In the genomic region with DNA sequence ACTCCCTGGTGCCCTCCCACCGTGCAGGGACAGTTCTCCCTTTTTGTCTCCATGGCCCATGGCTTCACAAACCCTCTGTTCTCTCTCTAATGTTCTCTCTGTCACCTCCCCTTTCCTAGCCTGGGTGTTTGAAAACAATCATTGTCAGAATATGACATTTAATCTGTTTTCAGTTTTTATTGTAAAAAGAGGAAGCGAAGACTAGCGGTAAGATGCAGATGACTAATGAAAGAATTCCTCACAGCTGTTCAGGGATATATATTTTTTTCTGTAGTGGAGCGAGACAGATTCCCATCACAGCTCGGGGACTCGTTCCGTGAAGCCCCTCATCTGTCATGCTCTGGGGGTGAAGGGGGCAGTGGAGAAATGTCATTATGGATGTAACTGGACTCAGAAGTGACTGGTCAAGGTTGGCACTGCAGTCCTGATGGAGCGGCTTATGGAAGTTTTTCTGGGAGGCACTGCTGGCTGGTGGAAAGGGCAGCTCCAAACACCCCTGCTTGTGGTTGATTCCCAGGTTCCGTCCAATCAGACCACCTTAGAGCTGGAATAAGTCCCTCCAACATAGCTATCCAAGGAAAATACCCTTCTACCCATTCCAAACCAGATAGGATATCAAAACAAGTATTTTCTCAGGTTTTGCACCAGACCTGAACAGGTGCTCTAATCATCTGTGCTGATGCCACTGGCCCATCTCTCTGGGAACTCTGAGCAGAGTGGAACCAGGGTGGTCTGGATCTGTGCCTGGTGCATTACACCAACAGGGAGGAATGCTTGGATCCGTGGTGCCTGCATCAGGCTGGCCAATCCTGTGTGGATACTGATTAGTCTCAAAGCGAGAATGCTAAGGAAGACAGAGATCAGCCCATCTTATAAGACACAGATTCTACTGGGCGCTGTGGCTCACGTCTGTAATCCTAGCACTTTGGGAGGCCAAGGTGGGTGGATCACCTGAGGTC, we compare ENCODE assay signal across 14 cellular contexts.
DNase-seq lines count a peak whose midpoint lies in the region; ATAC-seq, FAIRE-seq and TF ChIP-seq lines count a peak whose summit lies in the region.
"Had no signal": no experiment of that assay in that cellular context is flagged by ENCODE, and none has a peak within 500 bp of the region (broad histone marks: within the 10 kb centered on the region; RNA-seq: fewer than 3 reads in every experiment).

No MANE protein-coding gene starts in this region.

- TF ChIP-seq POLR2A in GM12891 (IDR thresholded peaks at IDR 0.05; ENCODE audit: low read depth, low read length): no peak

- peaks cover 9% of the 10 kb centered on the region for H3K9me3 Mint-ChIP-seq in activated CD4-positive, alpha-beta T cell treated with anti-CD3 and anti-CD28 coated beads for 36 hours (ENCODE audit: low read depth)
- H3K9me3 Mint-ChIP-seq in activated T-cell treated with anti-CD3 and anti-CD28 coated beads, Interleukin-2, amount 50 U/mL, for 24 hours: peaks cover 5% of the 10 kb centered on the region

- no peaks in the 10 kb centered on the region for H3K4me1 Mint-ChIP-seq in activated CD4-positive, alpha-beta T cell treated with anti-CD3 and anti-CD28 coated beads for 36 hours
- no peaks in the 10 kb centered on the region for H3K4me1 Mint-ChIP-seq in activated T-cell treated with anti-CD3 and anti-CD28 coated beads, Interleukin-2, amount 50 U/mL, for 24 hours (ENCODE audit: low read depth)

- CTCF ChIA-PET in activated CD4-positive, alpha-beta T cell treated with anti-CD3 and anti-CD28 coated beads for 36 hours (lab: Charles Lee): interaction anchor here (0.8 kb wide), 1 partner anchor 57 kb away, joined by 3 read pairs; no protein-coding TSS in a partner anchor

- ATAC-seq in GM21367 (IDR thresholded peaks at IDR 0.05; ENCODE audit: unreplicated experiment): peak; percentile 67
- peak; percentile 57 for ATAC-seq in HG03097 (IDR thresholded peaks at IDR 0.05; ENCODE audit: low FRiP score, unreplicated experiment)
- no peak for ATAC-seq in left lung
- ATAC-seq in activated CD4-positive, alpha-beta T cell treated with anti-CD3 and anti-CD28 coated beads for 36 hours: no peak
- ATAC-seq: gastrocnemius medialis, lower lobe of right lung had no signal

- POLR2A ChIA-PET in activated CD4-positive, alpha-beta T cell treated with anti-CD3 and anti-CD28 coated beads for 36 hours (lab: Charles Lee): no interaction called here

- intact Hi-C loops in left lung (cut with DNase I): no loop called here
- intact Hi-C loops in activated CD4-positive, alpha-beta T cell treated with anti-CD3 and anti-CD28 coated beads for 36 hours (cut with DNase I, micrococcal nuclease): no loop called here

- peaks cover 33% of the 10 kb centered on the region for H3K36me3 Mint-ChIP-seq in activated CD4-positive, alpha-beta T cell treated with anti-CD3 and anti-CD28 coated beads for 36 hours (ENCODE audit: low read depth)
- H3K36me3 Mint-ChIP-seq in activated T-cell treated with anti-CD3 and anti-CD28 coated beads, Interleukin-2, amount 50 U/mL, for 24 hours (ENCODE audit: low read depth): peaks cover 53% of the 10 kb centered on the region

- DNase-seq in GM12891 (ENCODE audit: insufficient read length, low spot score): peak; percentile 18
- DNase-seq in astrocyte of the hippocampus (ENCODE audit: low read depth, low spot score): peak; percentile 71
- DNase-seq in left lung: no peak
- DNase-seq in activated CD4-positive, alpha-beta T cell treated with anti-CD3 and anti-CD28 coated beads for 36 hours: no peak
- DNase-seq in activated T-cell treated with anti-CD3 and anti-CD28 coated beads, Interleukin-2, amount 50 U/mL, for 24 hours: no peak
- DNase-seq in activated gamma-delta T cell treated with Interleukin-2 at 50 U/mL for 16 hours: no peak
- DNase-seq: activated effector memory CD4-positive, alpha-beta T cell treated with anti-CD3 and anti-CD28 coated beads, Interleukin-2, amount 50 U/mL, for 16 hours; colonic mucosa; gastrocnemius medialis; lower lobe of right lung had no signal

- no peak for TF ChIP-seq CTCF in left lung (IDR thresholded peaks at IDR 0.05)

- no peak overlapping the region for H3K27ac Mint-ChIP-seq in activated CD4-positive, alpha-beta T cell treated with anti-CD3 and anti-CD28 coated beads for 36 hours
- no peak overlapping the region for H3K27ac Mint-ChIP-seq in activated T-cell treated with anti-CD3 and anti-CD28 coated beads, Interleukin-2, amount 50 U/mL, for 24 hours

- no peaks in the 10 kb centered on the region for H3K27me3 ChIP-seq in left lung
- H3K27me3 ChIP-seq: colonic mucosa, gastrocnemius medialis had no signal

- peak; percentile 40 for FAIRE-seq in GM12891 (lab: Jason Lieb, UNC)

- H3K27ac ChIP-seq in left lung: no peak overlapping the region
- H3K27ac ChIP-seq: C4-2B, colonic mucosa, gastrocnemius medialis, lower lobe of right lung, RWPE1 had no signal

- H3K4me3 ChIP-seq in left lung: no peak overlapping the region
- H3K4me3 ChIP-seq: colonic mucosa, gastrocnemius medialis, lower lobe of right lung had no signal

- H3K36me3 ChIP-seq in left lung: no peaks in the 10 kb centered on the region
- H3K36me3 ChIP-seq: colonic mucosa, gastrocnemius medialis, lower lobe of right lung had no signal

- no peak overlapping the region for H3K4me3 Mint-ChIP-seq in activated CD4-positive, alpha-beta T cell treated with anti-CD3 and anti-CD28 coated beads for 36 hours
- H3K4me3 Mint-ChIP-seq in activated T-cell treated with anti-CD3 and anti-CD28 coated beads, Interleukin-2, amount 50 U/mL, for 24 hours: no peak overlapping the region

- H3K4me1 ChIP-seq in left lung: no peaks in the 10 kb centered on the region
- H3K4me1 ChIP-seq: colonic mucosa, gastrocnemius medialis, lower lobe of right lung had no signal

- peaks cover 0 to 12% of the 10 kb centered on the region in 2 donors for H3K9me3 ChIP-seq in left lung
- H3K9me3 ChIP-seq: colonic mucosa, gastrocnemius medialis had no signal

- H3K27me3 Mint-ChIP-seq in activated CD4-positive, alpha-beta T cell treated with anti-CD3 and anti-CD28 coated beads for 36 hours: no peaks in the 10 kb centered on the region
- H3K27me3 Mint-ChIP-seq in activated T-cell treated with anti-CD3 and anti-CD28 coated beads, Interleukin-2, amount 50 U/mL, for 24 hours: no peaks in the 10 kb centered on the region

TF ChIP-seq in GM12891, 5 proteins besides CTCF, POLR2A, EP300 and RAD21:
- TF ChIP-seq SPI1 (IDR thresholded peaks at IDR 0.05; ENCODE audit: low read depth, low read length): peak; percentile 96
- TF ChIP-seq TAF1 (IDR thresholded peaks at IDR 0.05; ENCODE audit: low read depth, low read length): no peak
- TF ChIP-seq POLR2AphosphoS5 (IDR thresholded peaks at IDR 0.05; ENCODE audit: low read depth, low read length): no peak
- TF ChIP-seq POU2F2 (IDR thresholded peaks at IDR 0.05; ENCODE audit: low read depth, low read length): no peak
- TF ChIP-seq PAX5 (IDR thresholded peaks at IDR 0.05; ENCODE audit: insufficient read depth, low read length, severe bottlenecking): no peak

Comparison
In these comparisons a context has a peak if more than half of its experiments do, and no peak if none do; other contexts are left out.
1. DNase-seq: peak in GM12891 (single experiment) and astrocyte of the hippocampus (single experiment); none in left lung (0 of 2), activated CD4-positive, alpha-beta T cell treated with anti-CD3 and anti-CD28 coated beads for 36 hours (single experiment), activated T-cell treated with anti-CD3 and anti-CD28 coated beads, Interleukin-2, amount 50 U/mL, for 24 hours (single experiment) and activated gamma-delta T cell treated with Interleukin-2 at 50 U/mL for 16 hours (single experiment).
2. ATAC-seq: peak in GM21367 (single experiment) and HG03097 (single experiment); none in left lung (single experiment) and activated CD4-positive, alpha-beta T cell treated with anti-CD3 and anti-CD28 coated beads for 36 hours (single experiment).